Comparison of ENCODE assay signal across 17 cellular contexts in genomic region chr13:31377946-31378345, GRCh38.
A peak's percentile ranks its signal among the peaks of the same experiment; 100 is the strongest.
DNase-seq lines count a peak whose midpoint lies in the region; ATAC-seq and TF ChIP-seq lines count a peak whose summit lies in the region.
"Had no signal": no experiment of that assay in that cellular context is flagged by ENCODE, and none has a peak within 500 bp of the region (broad histone marks: within the 10 kb centered on the region; RNA-seq: fewer than 3 reads in every experiment).

No MANE protein-coding gene starts in this region.

- ATAC-seq in GM19328 (IDR thresholded peaks at IDR 0.05; ENCODE audit: unreplicated experiment) (peak; percentile 65), HG02763 (IDR thresholded peaks at IDR 0.05; ENCODE audit: unreplicated experiment) (peak; percentile 79)
- ATAC-seq: lower lobe of right lung had no signal

- H3K27ac ChIP-seq in MM.1S (ENCODE audit: low read length) (no peak overlapping the region), neuronal stem cell (replicated peaks; ENCODE audit: low read length) (no peak overlapping the region), left ventricle myocardium inferior (replicated peaks) (no peak overlapping the region)
- H3K27ac ChIP-seq: lower lobe of right lung, prostate gland, SJSA1 had no signal

- no peaks in the 10 kb centered on the region for H3K27me3 ChIP-seq in MM.1S (replicated peaks; ENCODE audit: insufficient read depth, low read length)
- no peaks in the 10 kb centered on the region for H3K27me3 ChIP-seq in neuronal stem cell (ENCODE audit: control insufficient read depth in 3 of 3, insufficient read depth in 3 of 3, low read depth in 1 of 3, low read length in 3 of 3)
- no peaks in the 10 kb centered on the region for H3K27me3 ChIP-seq in left ventricle myocardium inferior (ENCODE audit: low read depth)
- H3K27me3 ChIP-seq: SJSA1 had no signal

- H3K23ac ChIP-seq in neuronal stem cell (ENCODE audit: low read depth, low read length, poor library complexity) = no peak overlapping the region

- no peaks in the 10 kb centered on the region for H4K20me1 ChIP-seq in MM.1S (ENCODE audit: insufficient read depth, low read length)

- H3K4me3 ChIP-seq in MM.1S (ENCODE audit: low read length) (no peak overlapping the region), neuronal stem cell (ENCODE audit: low read length in 2 of 2) (no peak overlapping the region), left ventricle myocardium inferior (no peak overlapping the region)
- H3K4me3 ChIP-seq: lower lobe of right lung, prostate gland, SJSA1 had no signal

- no peaks in the 10 kb centered on the region for H3K79me2 ChIP-seq in MM.1S (ENCODE audit: low read length)

- no peaks in the 10 kb centered on the region for H3K9me3 ChIP-seq in MM.1S (replicated peaks; ENCODE audit: insufficient read depth, low read length)
- no peaks in the 10 kb centered on the region for H3K9me3 ChIP-seq in neuronal stem cell (replicated peaks in 1 of 2; ENCODE audit: control insufficient read depth in 2 of 2, insufficient read depth in 1 of 2, low read depth in 1 of 2, low read length in 2 of 2)
- no peaks in the 10 kb centered on the region for H3K9me3 ChIP-seq in left ventricle myocardium inferior (replicated peaks)
- H3K9me3 ChIP-seq: lower lobe of right lung, prostate gland, SJSA1 had no signal

- H3K36me3 ChIP-seq in MM.1S (replicated peaks; ENCODE audit: insufficient read depth, low read length) (no peaks in the 10 kb centered on the region), neuronal stem cell (replicated peaks in 1 of 2; ENCODE audit: control insufficient read depth in 2 of 2, insufficient read depth in 2 of 2, low read length in 2 of 2) (no peaks in the 10 kb centered on the region), left ventricle myocardium inferior (no peaks in the 10 kb centered on the region)
- H3K36me3 ChIP-seq: lower lobe of right lung, prostate gland, SJSA1 had no signal

- intact Hi-C loops in left ventricle myocardium inferior (cut with micrococcal nuclease) = no loop called here

- no peak overlapping the region for H3K4ac ChIP-seq in neuronal stem cell (ENCODE audit: low read length)

- no peaks in the 10 kb centered on the region for H3F3A ChIP-seq in MM.1S (ENCODE audit: insufficient read depth, low read length)

- no CpG with 5 or more reads among the region's 2 CpGs for WGBS in neuronal stem cell (ENCODE audit: extremely low coverage in 2 of 2, insufficient read length in 2 of 2, insufficient replicate concordance in 1 of 2), 2 donors

- no peak overlapping the region for H3K9ac ChIP-seq in MM.1S (ENCODE audit: low read length)
- no peak overlapping the region for H3K9ac ChIP-seq in neuronal stem cell (ENCODE audit: low read depth, low read length, poor library complexity)

- no peaks in the 10 kb centered on the region for H3K79me1 ChIP-seq in neuronal stem cell (ENCODE audit: low read depth, low read length)

- no peak overlapping the region for H2BK15ac ChIP-seq in neuronal stem cell (ENCODE audit: low read length)

- H2AK5ac ChIP-seq in neuronal stem cell (ENCODE audit: low read depth, low read length) = no peak overlapping the region

- no peaks in the 10 kb centered on the region for H3K9me2 ChIP-seq in MM.1S (replicated peaks; ENCODE audit: insufficient read depth, low read length)

- no peak overlapping the region for H2BK5ac ChIP-seq in neuronal stem cell (ENCODE audit: low read length)

- H4K8ac ChIP-seq in neuronal stem cell (ENCODE audit: low read depth, low read length) = no peak overlapping the region

- H3K14ac ChIP-seq in neuronal stem cell (ENCODE audit: low read length) = no peak overlapping the region

- TF ChIP-seq CTCF in MM.1S (IDR thresholded peaks at IDR 0.05; ENCODE audit: low read length) = no peak
- no peak for TF ChIP-seq CTCF in left ventricle myocardium inferior (IDR thresholded peaks at IDR 0.05; ENCODE audit: borderline replicate concordance)

- H3K4me2 ChIP-seq in MM.1S (ENCODE audit: low read depth, low read length) = no peak overlapping the region
- H3K4me2 ChIP-seq in neuronal stem cell (ENCODE audit: insufficient read depth, low read length, poor library complexity, severe bottlenecking) = no peak overlapping the region

- H2AFZ ChIP-seq in MM.1S (ENCODE audit: low read length) (no peak overlapping the region), neuronal stem cell (ENCODE audit: low read length) (no peak overlapping the region)

- peak overlapping the region; percentile 44 for H3K18ac ChIP-seq in neuronal stem cell (ENCODE audit: low read length)

- H2BK120ac ChIP-seq in neuronal stem cell (ENCODE audit: low read depth, low read length) = peak overlapping the region; percentile 44

- no peak overlapping the region for H2BK12ac ChIP-seq in neuronal stem cell (ENCODE audit: low read length)

- DNase-seq in MM.1S (peak; percentile 60), neuronal stem cell (ENCODE audit: low spot score) (no peak), NCI-H1436 (lab: John Stamatoyannopoulos, UW) (no peak), NCI-H1105 treated with DMSO at 0.1 percent for 48 hours (lab: John Stamatoyannopoulos, UW) (no peak), left ventricle myocardium inferior (no peak)
- DNase-seq: activated CD4-positive, alpha-beta T cell treated with anti-CD3 and anti-CD28 coated beads, Interleukin-2, amount 50 U/mL, for 1 hour; activated naive CD4-positive, alpha-beta T cell treated with anti-CD3 and anti-CD28 coated beads, Interleukin-2, amount 10 ng/mL, durations not matched to agents 7 days and 5 days; AML-193; lower lobe of right lung; naive B cell; NCI-H1930; NCI-H524; OCI-M1 had no signal

- H4K91ac ChIP-seq in neuronal stem cell (ENCODE audit: low read depth, low read length, poor library complexity) = no peak overlapping the region

- H3K4me1 ChIP-seq in MM.1S (ENCODE audit: low read length) = no peaks in the 10 kb centered on the region
- H3K4me1 ChIP-seq in neuronal stem cell (ENCODE audit: control insufficient read depth in 2 of 2, insufficient read depth in 1 of 2, low read depth in 1 of 2, low read length in 2 of 2) = peaks cover 23 to 30% of the 10 kb centered on the region in 2 donors
- H3K4me1 ChIP-seq in left ventricle myocardium inferior = no peaks in the 10 kb centered on the region
- H3K4me1 ChIP-seq: lower lobe of right lung, prostate gland, SJSA1 had no signal
